7 cellular contexts compared by ENCODE assay signal in the genomic region with DNA sequence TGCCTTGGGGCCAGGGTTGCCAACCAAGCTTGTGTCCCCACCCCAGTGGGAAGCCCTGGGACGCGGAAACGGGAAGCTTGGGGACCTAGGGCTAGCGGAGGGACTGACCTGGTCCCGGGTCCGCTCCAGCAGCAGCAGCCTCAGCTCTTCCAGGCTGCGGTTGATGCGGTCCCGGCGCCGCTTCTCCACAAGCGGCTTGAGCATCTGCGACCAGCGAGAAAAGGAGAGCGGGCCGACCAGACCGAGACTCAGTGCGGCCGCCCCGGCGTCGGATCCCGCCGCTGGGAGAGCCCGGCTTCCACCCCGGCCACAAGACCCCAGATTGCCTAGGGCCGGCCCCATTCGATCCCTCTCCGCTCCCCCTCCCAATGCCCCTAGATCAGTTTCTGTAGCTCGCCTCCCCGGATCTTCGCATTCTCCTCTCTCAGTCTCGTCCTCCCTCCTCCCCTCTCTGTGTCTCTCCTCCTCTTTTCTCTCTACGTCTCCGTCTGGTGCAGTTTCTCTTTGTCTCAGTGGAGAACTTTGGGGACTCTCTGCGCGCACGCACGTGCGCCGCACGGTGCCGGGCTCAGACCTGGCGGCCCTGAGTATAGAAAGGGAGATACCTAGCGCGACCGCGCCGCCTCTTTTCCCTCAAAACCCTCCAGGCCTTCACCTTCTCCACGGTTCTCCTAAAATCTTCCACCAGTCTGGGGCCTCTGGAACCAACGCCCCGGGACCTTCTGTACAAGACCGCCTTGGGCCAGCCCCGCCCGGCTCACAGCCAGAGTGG. TPM values are rescaled to one million over a fixed set of nuclear protein-coding genes. Genes with fewer than 3 reads are reported as not detected.
DNase-seq lines count a peak whose midpoint lies in the region; ATAC-seq, FAIRE-seq and TF ChIP-seq lines count a peak whose summit lies in the region.
"Had no signal": no experiment of that assay in that cellular context is flagged by ENCODE, and none has a peak within 500 bp of the region (broad histone marks: within the 10 kb centered on the region; RNA-seq: fewer than 3 reads in every experiment).

No MANE protein-coding gene starts in this region.

- ATAC-seq in GM12878, result no peak

- TF ChIP-seq EP300 in GM12878 (IDR thresholded peaks at IDR 0.05; ENCODE audit: borderline replicate concordance in 1 of 2, control insufficient read depth in 1 of 2, low read depth in 2 of 2, low read length in 2 of 2) (no peak), neural cell (conservative IDR thresholded peaks at IDR 0.05; ENCODE audit: poor library complexity, severe bottlenecking) (no peak)

- no peak for TF ChIP-seq POLR2A in GM12878 (IDR thresholded peaks at IDR 0.05; ENCODE audit: low read depth, low read length)

- H3K4me2 ChIP-seq in GM12878 (ENCODE audit: control insufficient read depth, insufficient read depth) (peak overlapping the region; percentile 94), neural cell (ENCODE audit: low read length) (peak overlapping the region; percentile 87)

- in situ Hi-C loops in GM12878 (cut with MboI), result no loop called here

- H3K79me2 ChIP-seq in GM12878 (ENCODE audit: control insufficient read depth, insufficient read depth, low read length), result no peaks in the 10 kb centered on the region
- no peaks in the 10 kb centered on the region for H3K79me2 ChIP-seq in neural cell (replicated peaks; ENCODE audit: insufficient read depth, low read length)

- H3K36me3 ChIP-seq in GM12878 (ENCODE audit: control insufficient read depth in 2 of 2, insufficient read depth in 2 of 2, low read length in 1 of 2) (no peaks in the 10 kb centered on the region), neural cell (ENCODE audit: insufficient read depth, low read length) (no peaks in the 10 kb centered on the region)

- CTCF ChIA-PET in GM12878 (lab: Yijun Ruan, JAX), result interaction anchor here (1.0 to 3.7 kb wide), 9 partner anchors 9 to 178 kb away, joined by 3 to 46 read pairs (median 4); a partner anchor contains a TSS

- POLR2A ChIA-PET in GM12878 (lab: Charles Lee), result interaction anchor here (0.9 to 3.9 kb wide), 11 partner anchors 10 to 103 kb away, joined by 3 to 19 read pairs (median 5); a partner anchor contains a TSS

- no peaks in the 10 kb centered on the region for H3K9me2 ChIP-seq in neural cell (ENCODE audit: insufficient read depth, low read length)

- H3F3A ChIP-seq in neural cell (ENCODE audit: insufficient read depth, low read length, poor library complexity, severe bottlenecking), result peaks cover 12% of the 10 kb centered on the region

- TF ChIP-seq RAD21 in GM12878 (IDR thresholded peaks at IDR 0.05; ENCODE audit: insufficient read depth, low read depth, low read length), result no peak
- no peak for TF ChIP-seq RAD21 in neural cell (conservative IDR thresholded peaks at IDR 0.05)

- TSS peak; percentile 43 for BruUV-seq in GM12878 (replicated peaks; lab: Mats Ljungman, UMichigan)

- peaks cover 36% of the 10 kb centered on the region for H3K4me1 ChIP-seq in GM12878 (ENCODE audit: control insufficient read depth, insufficient read depth, low read length)

- peak in 2 of 3 experiments; percentile 10 to 19 for DNase-seq in NCI-H1417 (lab: John Stamatoyannopoulos, UW)
- no peak for DNase-seq in NCI-H1417 treated with DMSO at 0.1 percent for 48 hours (lab: John Stamatoyannopoulos, UW)
- DNase-seq in GM12878 (ENCODE audit: low read depth, low spot score), result no peak
- no peak for DNase-seq in SIG-M5 treated with dmso at 0.1 percent for 504 hours (lab: John Stamatoyannopoulos, UW; ENCODE audit: unreplicated experiment)
- DNase-seq in ureter (ENCODE audit: low spot score), result no peak

- H3K27ac ChIP-seq in GM12878 (ENCODE audit: control insufficient read depth, insufficient read depth), result no peak overlapping the region
- H3K27ac ChIP-seq in neural cell (ENCODE audit: low read length), result no peak overlapping the region
- H3K27ac ChIP-seq: C4-2B had no signal

- WGBS in GM12878 (ENCODE audit: insufficient coverage, insufficient replicate concordance, low lambda C conversion rate, missing lambda C conversion rate), result 3% methylated on average over 51 of the region's 55 CpGs

- intact Hi-C loops in GM12878 (cut with micrococcal nuclease; ENCODE audit: unreplicated experiment), result loop anchor here (5.0 kb wide), 1 partner anchor 174 kb away; a partner anchor contains a TSS

- peaks cover 5 to 9% of the 10 kb centered on the region in 2 experiments for H3K27me3 ChIP-seq in GM12878 (replicated peaks in 1 of 2; ENCODE audit: control insufficient read depth in 2 of 2, insufficient read depth in 2 of 2, low read length in 1 of 2)
- H3K27me3 ChIP-seq in neural cell (ENCODE audit: insufficient read depth, low read depth, low read length), result peaks cover 46% of the 10 kb centered on the region

- peak overlapping the region; percentile 59 for H2AFZ ChIP-seq in GM12878 (ENCODE audit: control insufficient read depth, low read depth, low read length)
- H2AFZ ChIP-seq in neural cell (ENCODE audit: low read depth, low read length), result no peak overlapping the region

- H3K9me3 ChIP-seq in GM12878 (replicated peaks; ENCODE audit: control insufficient read depth, insufficient read depth, low read length) (no peaks in the 10 kb centered on the region), neural cell (ENCODE audit: low read length) (no peaks in the 10 kb centered on the region)

- RAD21 ChIA-PET in GM12878 (lab: Charles Lee; ENCODE audit: unreplicated experiment), result interaction anchor here (0.7 to 2.6 kb wide), 8 partner anchors 15 to 100 kb away, joined by 3 to 16 read pairs (median 4); no protein-coding TSS in a partner anchor

- H4K20me1 ChIP-seq in GM12878 (ENCODE audit: control insufficient read depth, insufficient read depth) (no peaks in the 10 kb centered on the region), neural cell (ENCODE audit: insufficient read depth) (peaks cover 6% of the 10 kb centered on the region)

- H3K9ac ChIP-seq in GM12878 (ENCODE audit: control insufficient read depth, insufficient read depth, low read length) (peak overlapping the region; percentile 53), neural cell (ENCODE audit: low read length) (peak overlapping the region; percentile 61)

- no peak for FAIRE-seq in GM12878 (lab: Jason Lieb, UNC)

- TF ChIP-seq CTCF in GM12878 (IDR thresholded peaks at IDR 0.05 in 2 of 3, conservative IDR thresholded peaks at IDR 0.05 in 1 of 3; ENCODE audit: control insufficient read depth in 2 of 3, extremely low read depth in 1 of 3, insufficient read depth in 1 of 3, low read depth in 3 of 3, low read length in 3 of 3), result no peak
- TF ChIP-seq CTCF in neural cell (IDR thresholded peaks at IDR 0.05; ENCODE audit: poor library complexity, severe bottlenecking), result no peak

- peak overlapping the region; percentile 99 for H3K4me3 ChIP-seq in GM12878
- peak overlapping the region; percentile 88 for H3K4me3 ChIP-seq in neural cell (ENCODE audit: low read length)

- SMC1A ChIA-PET in GM12878 (lab: Charles Lee; ENCODE audit: uncharacterized antibody, unreplicated experiment), result interaction anchor here (1.2 to 3.8 kb wide), 6 partner anchors 14 to 63 kb away, joined by 3 to 21 read pairs (median 6); no protein-coding TSS in a partner anchor

RNA-seq across cellular contexts. Expression of a gene that starts 0.8 kb away (rescaled TPM):
- 1.8 and 2.2 TPM in 2 replicates for total RNA-seq in GM12878 (2013; cell fraction: nucleolus; rRNA removed)
- total RNA-seq in GM12878 (2014; rRNA removed), result 0.22 and 1.1 TPM in 2 replicates
- 0.09 TPM in 1 of 2 replicates, not detected in the other for total RNA-seq in GM12878 (2014; rRNA removed; fragmentation: Illumina TruSeq; extraction: Trizol)
- 1.3 and 1.9 TPM in 2 replicates for total RNA-seq in GM12878 (2021)
- not detected for polyA plus RNA-seq in GM12878 (2011; ENCODE audit: low read depth)
- polyA plus RNA-seq in GM12878 (2011; rRNA removed), result 0.27 and 0.38 TPM in 2 replicates
- polyA plus RNA-seq in GM12878 (2011; cell fraction: cytosol; rRNA removed), result 0.34 and 0.84 TPM in 2 replicates
- 8.3 and 9.4 TPM in 2 replicates for polyA plus RNA-seq in GM12878 (2011; cell fraction: nucleus; rRNA removed)
- polyA plus RNA-seq in GM12878 (2012), result 0.65 and 0.66 TPM in 2 replicates
- polyA plus RNA-seq in GM12878 (2014; fragmentation: Illumina TruSeq; extraction: Trizol), result not detected in 2 replicates
- polyA plus RNA-seq in GM12878 (2014; fragmentation: Nextera tagmentation; extraction: Ambion mirVana), result under 1 TPM in 1 of 2 experiments, not detected in 1; 0.07 TPM
- 0.87 and 1.3 TPM in 2 replicates for polyA plus RNA-seq in GM12878 (2014; rRNA removed)
- under 1 TPM in 1 of 2 experiments, not detected in 1; 0.08 TPM for polyA plus RNA-seq in GM12878 (2016; fragmentation: Nextera tagmentation; extraction: Ambion mirVana)
- not detected in 2 replicates for polyA minus RNA-seq in GM12878 (2011; rRNA and poly(A)+ RNA removed)
- polyA minus RNA-seq in GM12878 (2011; cell fraction: cytosol; rRNA and poly(A)+ RNA removed), result not detected in 2 replicates
- 0.36 and 0.48 TPM in 2 replicates for polyA minus RNA-seq in GM12878 (2011; cell fraction: nucleus; rRNA and poly(A)+ RNA removed)
- 7.3 and 15.3 TPM in 2 replicates for polyA plus RNA-seq in neural cell
- 2.4 TPM in 1 of 2 replicates, not detected in the other for polyA minus RNA-seq in neural cell
- not detected for total RNA-seq in ureter

RNA-seq across cellular contexts. Expression of a gene that starts 4.8 kb away (rescaled TPM):
- total RNA-seq in GM12878 (2013; cell fraction: nucleolus; rRNA removed), result not detected in 2 replicates
- total RNA-seq in GM12878 (2014; rRNA removed) (not detected in 2 replicates), GM12878 (2014; rRNA removed; fragmentation: Illumina TruSeq; extraction: Trizol) (not detected in 2 replicates), GM12878 (2021) (not detected in 2 replicates), ureter (0.44 TPM)
- polyA plus RNA-seq in GM12878 (2011; ENCODE audit: low read depth), result not detected
- polyA plus RNA-seq in GM12878 (2011; rRNA removed) (0.04 and 0.09 TPM in 2 replicates), GM12878 (2014; fragmentation: Illumina TruSeq; extraction: Trizol) (not detected in 2 replicates), GM12878 (2014; fragmentation: Nextera tagmentation; extraction: Ambion mirVana) (not detected), GM12878 (2014; rRNA removed) (not detected in 2 replicates), GM12878 (2016; fragmentation: Nextera tagmentation; extraction: Ambion mirVana) (not detected), neural cell (0.77 and 1.6 TPM in 2 replicates)
- polyA plus RNA-seq in GM12878 (2011; cell fraction: cytosol; rRNA removed), result 0.06 and 0.10 TPM in 2 replicates
- polyA plus RNA-seq in GM12878 (2011; cell fraction: nucleus; rRNA removed), result 0.04 TPM in 1 of 2 replicates, not detected in the other
- not detected in 2 replicates for polyA plus RNA-seq in GM12878 (2012)
- polyA minus RNA-seq in GM12878 (2011; rRNA and poly(A)+ RNA removed), result not detected in 2 replicates
- not detected in 2 replicates for polyA minus RNA-seq in GM12878 (2011; cell fraction: cytosol; rRNA and poly(A)+ RNA removed)
- polyA minus RNA-seq in GM12878 (2011; cell fraction: nucleus; rRNA and poly(A)+ RNA removed), result not detected in 2 replicates
- 0.73 and 0.81 TPM in 2 replicates for polyA minus RNA-seq in neural cell

RNA-seq across cellular contexts. Expression of a gene that starts 29.1 kb away (rescaled TPM):
- 64.5 and 73.5 TPM in 2 replicates for total RNA-seq in GM12878 (2013; cell fraction: nucleolus; rRNA removed)
- total RNA-seq in GM12878 (2014; rRNA removed) (4.9 and 5.5 TPM in 2 replicates), GM12878 (2014; rRNA removed; fragmentation: Illumina TruSeq; extraction: Trizol) (1.9 and 2.2 TPM in 2 replicates), GM12878 (2021) (19.9 and 25.1 TPM in 2 replicates), ureter (152 TPM)
- polyA plus RNA-seq in GM12878 (2011; ENCODE audit: low read depth), result 22.0 TPM
- polyA plus RNA-seq in GM12878 (2011; rRNA removed) (3.6 and 8.6 TPM in 2 replicates), GM12878 (2014; fragmentation: Illumina TruSeq; extraction: Trizol) (0.81 and 4.1 TPM in 2 replicates), GM12878 (2014; fragmentation: Nextera tagmentation; extraction: Ambion mirVana) (under 1 TPM; 0.02 to 0.26 TPM), GM12878 (2014; rRNA removed) (8.6 and 12.4 TPM in 2 replicates), GM12878 (2016; fragmentation: Nextera tagmentation; extraction: Ambion mirVana) (1 to 10 TPM; 5.3 to 6.7 TPM), neural cell (1.9 and 2.0 TPM in 2 replicates)
- 9.8 and 13.3 TPM in 2 replicates for polyA plus RNA-seq in GM12878 (2011; cell fraction: cytosol; rRNA removed)
- polyA plus RNA-seq in GM12878 (2011; cell fraction: nucleus; rRNA removed), result 98.4 and 119 TPM in 2 replicates
- polyA plus RNA-seq in GM12878 (2012), result 25.3 and 40.9 TPM in 2 replicates
- polyA minus RNA-seq in GM12878 (2011; rRNA and poly(A)+ RNA removed), result 12.9 and 25.3 TPM in 2 replicates
- polyA minus RNA-seq in GM12878 (2011; cell fraction: cytosol; rRNA and poly(A)+ RNA removed), result 13.7 and 18.7 TPM in 2 replicates
- polyA minus RNA-seq in GM12878 (2011; cell fraction: nucleus; rRNA and poly(A)+ RNA removed), result 39.8 and 46.7 TPM in 2 replicates
- 16.8 and 20.2 TPM in 2 replicates for polyA minus RNA-seq in neural cell

RNA-seq across cellular contexts. Expression of a gene that starts 35.6 kb away (rescaled TPM):
- not detected in 2 replicates for total RNA-seq in GM12878 (2013; cell fraction: nucleolus; rRNA removed)
- total RNA-seq in GM12878 (2014; rRNA removed) (0.17 TPM in 1 of 2 replicates, not detected in the other), GM12878 (2014; rRNA removed; fragmentation: Illumina TruSeq; extraction: Trizol) (not detected in 2 replicates), GM12878 (2021) (0.32 TPM in 1 of 2 replicates, not detected in the other), ureter (0.62 TPM)
- polyA plus RNA-seq in GM12878 (2011; ENCODE audit: low read depth), result not detected
- polyA plus RNA-seq in GM12878 (2011; rRNA removed) (not detected in 2 replicates), GM12878 (2014; fragmentation: Illumina TruSeq; extraction: Trizol) (not detected in 2 replicates), GM12878 (2014; fragmentation: Nextera tagmentation; extraction: Ambion mirVana) (not detected), GM12878 (2014; rRNA removed) (0.54 TPM in 1 of 2 replicates, not detected in the other), GM12878 (2016; fragmentation: Nextera tagmentation; extraction: Ambion mirVana) (not detected), neural cell (0.31 and 0.34 TPM in 2 replicates)
- polyA plus RNA-seq in GM12878 (2011; cell fraction: cytosol; rRNA removed), result 0.34 TPM in 1 of 2 replicates, not detected in the other
- 0.27 TPM in 1 of 2 replicates, not detected in the other for polyA plus RNA-seq in GM12878 (2011; cell fraction: nucleus; rRNA removed)
- 0.34 TPM in 1 of 2 replicates, not detected in the other for polyA plus RNA-seq in GM12878 (2012)
- polyA minus RNA-seq in GM12878 (2011; rRNA and poly(A)+ RNA removed), result not detected in 2 replicates
- not detected in 2 replicates for polyA minus RNA-seq in GM12878 (2011; cell fraction: cytosol; rRNA and poly(A)+ RNA removed)
- not detected in 2 replicates for polyA minus RNA-seq in GM12878 (2011; cell fraction: nucleus; rRNA and poly(A)+ RNA removed)
- polyA minus RNA-seq in neural cell, result 0.73 TPM in 1 of 2 replicates, not detected in the other

RNA-seq across cellular contexts. Expression of a gene that starts 39.6 kb away (rescaled TPM):
- total RNA-seq in GM12878 (2013; cell fraction: nucleolus; rRNA removed), result 27.6 and 28.5 TPM in 2 replicates
- total RNA-seq in GM12878 (2014; rRNA removed) (3.8 and 4.7 TPM in 2 replicates), GM12878 (2014; rRNA removed; fragmentation: Illumina TruSeq; extraction: Trizol) (6.1 and 6.4 TPM in 2 replicates), GM12878 (2021) (25.1 and 27.8 TPM in 2 replicates), ureter (87.9 TPM)
- 33.4 TPM for polyA plus RNA-seq in GM12878 (2011; ENCODE audit: low read depth)
- polyA plus RNA-seq in GM12878 (2011; rRNA removed) (18.8 and 24.9 TPM in 2 replicates), GM12878 (2014; fragmentation: Illumina TruSeq; extraction: Trizol) (35.2 and 40.8 TPM in 2 replicates), GM12878 (2014; fragmentation: Nextera tagmentation; extraction: Ambion mirVana) (1 to 10 TPM; 3.0 to 6.3 TPM), GM12878 (2014; rRNA removed) (25.0 and 25.3 TPM in 2 replicates), GM12878 (2016; fragmentation: Nextera tagmentation; extraction: Ambion mirVana) (10 to 100 TPM; 25.0 to 28.0 TPM), neural cell (91.6 and 98.3 TPM in 2 replicates)
- 22.6 and 33.1 TPM in 2 replicates for polyA plus RNA-seq in GM12878 (2011; cell fraction: cytosol; rRNA removed)
- 68.3 and 69.6 TPM in 2 replicates for polyA plus RNA-seq in GM12878 (2011; cell fraction: nucleus; rRNA removed)
- polyA plus RNA-seq in GM12878 (2012), result 45.8 and 62.7 TPM in 2 replicates
- polyA minus RNA-seq in GM12878 (2011; rRNA and poly(A)+ RNA removed), result 7.0 and 9.0 TPM in 2 replicates
- polyA minus RNA-seq in GM12878 (2011; cell fraction: cytosol; rRNA and poly(A)+ RNA removed), result 7.4 and 9.2 TPM in 2 replicates
- 12.8 and 17.6 TPM in 2 replicates for polyA minus RNA-seq in GM12878 (2011; cell fraction: nucleus; rRNA and poly(A)+ RNA removed)
- polyA minus RNA-seq in neural cell, result 80.3 and 88.3 TPM in 2 replicates

Comparison
In these comparisons a context has a peak if more than half of its experiments do, and no peak if none do; other contexts are left out.
1. DNase-seq: peak in NCI-H1417 (2 of 3); none in NCI-H1417 treated with DMSO at 0.1 percent for 48 hours (single experiment), GM12878 (single experiment), SIG-M5 treated with dmso at 0.1 percent for 504 hours (single experiment) and ureter (single experiment).